ENCODE assay signal across 8 cellular contexts in genomic region chr9:76395381-76395780, GRCh38. TPM values are rescaled to one million over a fixed set of nuclear protein-coding genes. Genes with fewer than 3 reads are reported as not detected.
A peak's percentile ranks its signal among the peaks of the same experiment; 100 is the strongest.
DNase-seq lines count a peak whose midpoint lies in the region; ATAC-seq and TF ChIP-seq lines count a peak whose summit lies in the region.

No MANE protein-coding gene starts in this region.

- dilution Hi-C loops in mammary epithelial cell (cut with HindIII; ENCODE audit: low sequenced_read_pairs) = no loop called here

- H3K9ac ChIP-seq in mammary epithelial cell (ENCODE audit: insufficient read depth, low read length) = no peak overlapping the region

- ATAC-seq in natural killer cell (no peak), GM21390 (IDR thresholded peaks at IDR 0.05; ENCODE audit: unreplicated experiment) (no peak)

- CTCF ChIA-PET in mammary epithelial cell (lab: Charles Lee; ENCODE audit: low non-redundant PET) = no interaction called here

- no peaks in the 10 kb centered on the region for H3K36me3 ChIP-seq in mammary epithelial cell (ENCODE audit: insufficient read depth, low read length)

- H3K79me2 ChIP-seq in mammary epithelial cell (ENCODE audit: insufficient read depth, low read length) = peaks cover 35% of the 10 kb centered on the region

- H3K4me3 ChIP-seq in Jurkat, Clone E6-1 (ENCODE audit: low read length) = peak overlapping the region; percentile 87
- peak overlapping the region in 2 of 3 experiments; percentile 73 to 93 for H3K4me3 ChIP-seq in mammary epithelial cell (replicated peaks in 1 of 3; ENCODE audit: insufficient read depth in 1 of 3, low read depth in 2 of 3, low read length in 3 of 3)

- in situ Hi-C loops in mammary epithelial cell (cut with MboI; ENCODE audit: low sequenced_read_pairs in 2 of 2) = no loop called here

- H3K27ac Mint-ChIP-seq in natural killer cell = peak overlapping the region; percentile 98 to 99

- H3K27me3 ChIP-seq in mammary epithelial cell (ENCODE audit: insufficient read depth, low read length) = no peaks in the 10 kb centered on the region

- peak overlapping the region; percentile 97 for H3K4me2 ChIP-seq in mammary epithelial cell (ENCODE audit: insufficient read depth, low read depth, low read length)

- peaks cover 0 to 2% of the 10 kb centered on the region in 2 donors for H3K27me3 Mint-ChIP-seq in natural killer cell (ENCODE audit: low read depth in 2 of 2)

- H3K9me3 ChIP-seq in mammary epithelial cell (replicated peaks; ENCODE audit: insufficient read depth, low read length) = no peaks in the 10 kb centered on the region

- no peaks in the 10 kb centered on the region for H4K20me1 ChIP-seq in mammary epithelial cell (ENCODE audit: insufficient read depth, low read length)

- BruUV-seq in mammary epithelial cell (replicated peaks; lab: Mats Ljungman, UMichigan) = no TSS peak

- peak; percentile 16 for DNase-seq in Ammon's horn (ENCODE audit: low spot score)
- DNase-seq in Jurkat, Clone E6-1 (ENCODE audit: low read depth, low spot score) = no peak
- DNase-seq in mammary epithelial cell = no peak
- no peak for DNase-seq in natural killer cell
- no peak for DNase-seq in EL
- DNase-seq in NCI-H2029 treated with DMSO at 0.1 percent for 48 hours (lab: John Stamatoyannopoulos, UW) = no peak
- DNase-seq in activated gamma-delta T cell (lab: John Stamatoyannopoulos, UW) = no peak

- H3K4me1 Mint-ChIP-seq in natural killer cell = peaks cover 12% of the 10 kb centered on the region in 2 donors

- H3K4me3 Mint-ChIP-seq in natural killer cell = peak overlapping the region; percentile 100

- peaks cover 10% of the 10 kb centered on the region for H3K4me1 ChIP-seq in mammary epithelial cell (ENCODE audit: insufficient read depth, low read length)

- TF ChIP-seq CTCF in mammary epithelial cell (conservative IDR thresholded peaks at IDR 0.05 in 1 of 2, IDR thresholded peaks at IDR 0.05 in 1 of 2; ENCODE audit: extremely low read depth in 1 of 2, insufficient read depth in 1 of 2, low read depth in 1 of 2, low read length in 2 of 2) (no peak), natural killer cell (IDR thresholded peaks at IDR 0.05) (no peak)

- H2AFZ ChIP-seq in mammary epithelial cell (ENCODE audit: low read depth, low read length) = peak overlapping the region; percentile 70

- no peak overlapping the region for H3K27ac ChIP-seq in mammary epithelial cell (ENCODE audit: insufficient read depth, low read depth, low read length)

- no peaks in the 10 kb centered on the region for H3K9me3 Mint-ChIP-seq in natural killer cell

- intact Hi-C loops in mammary epithelial cell (cut with micrococcal nuclease) (loop anchor here (2.0 to 10.0 kb wide), 3 partner anchors 17 to 259 kb away; no protein-coding TSS in a partner anchor), natural killer cell (cut with micrococcal nuclease) (loop anchor here (2.0 to 10.0 kb wide), 3 partner anchors 181 to 1311 kb away; partner anchors contain the start of genes NMRK1 and OSTF1)

- H3K36me3 Mint-ChIP-seq in natural killer cell = no peaks in the 10 kb centered on the region

- 79% methylated on average over 10 of the region's 10 CpGs for WGBS in mammary epithelial cell (ENCODE audit: low coverage, missing lambda C conversion rate)

RNA-seq across cellular contexts. Expression of gene RFK, which starts 1.2 kb away (rescaled TPM):
- polyA plus RNA-seq in Jurkat, Clone E6-1 (2012; ENCODE audit: insufficient read depth, insufficient read length) = 31.4 TPM
- total RNA-seq in mammary epithelial cell = 10 to 100 TPM; 18.2 to 32.3 TPM
- polyA plus RNA-seq in mammary epithelial cell = 12.6 TPM
- 10.6 TPM for polyA minus RNA-seq in mammary epithelial cell
- 10 to 100 TPM in 1 of 3 donors, 1 to 10 TPM in 2; 8.7 to 11.5 (median 9.2) TPM for total RNA-seq in natural killer cell
